Comparison of ENCODE assay signal across 24 cellular contexts in genomic region chr5:14357441-14357840, GRCh38.
DNase-seq lines count a peak whose midpoint lies in the region; TF ChIP-seq lines count a peak whose summit lies in the region.
"Had no signal": no experiment of that assay in that cellular context is flagged by ENCODE, and none has a peak within 500 bp of the region (broad histone marks: within the 10 kb centered on the region; RNA-seq: fewer than 3 reads in every experiment).

No MANE protein-coding gene starts in this region.

- TF ChIP-seq CTCF in glutamatergic neuron (IDR thresholded peaks at IDR 0.05; ENCODE audit: partially characterized antibody, unreplicated experiment) (no peak), nephron progenitor cell (IDR thresholded peaks at IDR 0.05) (no peak)

- H3K4me3 Mint-ChIP-seq in glutamatergic neuron (ENCODE audit: unreplicated experiment) (peak overlapping the region; percentile 38), nephron progenitor cell (no peak overlapping the region)
- H3K4me3 Mint-ChIP-seq: activated CD4-positive, alpha-beta T cell treated with anti-CD3 and anti-CD28 coated beads, Interleukin-2, amount 10 ng/mL, durations not matched to agents 24 days and 14 days; activated naive CD8-positive, alpha-beta T cell treated with anti-CD3 and anti-CD28 coated beads, Interleukin-2, amount 10 ng/mL, durations not matched to agents 7 days and 5 days; activated T-helper 17 cell treated with anti-CD3 and anti-CD28 coated beads, Interleukin-2, amount 50 U/mL, for 72 hours had no signal

- peak overlapping the region in 1 of 11 experiments; percentile 22; a peak in 1 of 22 replicates for H3K27ac ChIP-seq in BLaER1 treated with 17β-estradiol and CSF1 and Interleukin-3, amounts not matched to agents 10 nM and 100 nM
- H3K27ac ChIP-seq: C4-2B, colonic mucosa, epithelial cell of prostate, KMS-11, SJCRH30, testis had no signal

- H3K27ac Mint-ChIP-seq in glutamatergic neuron (ENCODE audit: unreplicated experiment) (peak overlapping the region; percentile 48), nephron progenitor cell (peak overlapping the region; percentile 34)
- H3K27ac Mint-ChIP-seq: activated CD4-positive, alpha-beta T cell treated with anti-CD3 and anti-CD28 coated beads, Interleukin-2, amount 10 ng/mL, durations not matched to agents 24 days and 14 days; activated naive CD8-positive, alpha-beta T cell treated with anti-CD3 and anti-CD28 coated beads, Interleukin-2, amount 10 ng/mL, durations not matched to agents 7 days and 5 days; activated T-helper 17 cell treated with anti-CD3 and anti-CD28 coated beads, Interleukin-2, amount 50 U/mL, for 72 hours had no signal

- peak overlapping the region in 4 of 11 experiments; percentile 2 to 48 (median 6); a peak in 5 of 22 replicates for H3K9ac ChIP-seq in BLaER1 treated with 17β-estradiol and CSF1 and Interleukin-3, amounts not matched to agents 10 nM and 100 nM
- H3K9ac ChIP-seq: KMS-11 had no signal

- H3K27me3 Mint-ChIP-seq in glutamatergic neuron (ENCODE audit: unreplicated experiment) (peaks cover 17% of the 10 kb centered on the region), nephron progenitor cell (ENCODE audit: low read depth, poor library complexity) (peaks cover 5% of the 10 kb centered on the region)
- H3K27me3 Mint-ChIP-seq: activated T-helper 17 cell treated with anti-CD3 and anti-CD28 coated beads, Interleukin-2, amount 50 U/mL, for 72 hours had no signal

- H3K4me1 Mint-ChIP-seq in glutamatergic neuron (ENCODE audit: low read depth, unreplicated experiment) (peaks cover 22% of the 10 kb centered on the region), nephron progenitor cell (peaks cover 26% of the 10 kb centered on the region)
- H3K4me1 Mint-ChIP-seq: activated T-helper 17 cell treated with anti-CD3 and anti-CD28 coated beads, Interleukin-2, amount 50 U/mL, for 72 hours had no signal

- peaks cover 51 to 76% (median 65%) of the 10 kb centered on the region in 11 experiments for H3K36me3 ChIP-seq in BLaER1 treated with 17β-estradiol and CSF1 and Interleukin-3, amounts not matched to agents 10 nM and 100 nM
- H3K36me3 ChIP-seq: colonic mucosa, SJCRH30 had no signal

- H3K36me3 Mint-ChIP-seq in glutamatergic neuron (ENCODE audit: unreplicated experiment) (peaks cover 14% of the 10 kb centered on the region), nephron progenitor cell (ENCODE audit: low read depth) (peaks cover 35% of the 10 kb centered on the region)
- H3K36me3 Mint-ChIP-seq: activated naive CD8-positive, alpha-beta T cell treated with anti-CD3 and anti-CD28 coated beads, Interleukin-2, amount 10 ng/mL, durations not matched to agents 7 days and 5 days had no signal

- peak overlapping the region; percentile 71 to 87 (median 79) for H3K4me2 ChIP-seq in BLaER1 treated with 17β-estradiol and CSF1 and Interleukin-3, amounts not matched to agents 10 nM and 100 nM
- H3K4me2 ChIP-seq: KMS-11 had no signal

- no peaks in the 10 kb centered on the region for H3K27me3 ChIP-seq in BLaER1 treated with 17β-estradiol and CSF1 and Interleukin-3, amounts not matched to agents 10 nM and 100 nM
- H3K27me3 ChIP-seq: colonic mucosa, SJCRH30, testis had no signal

- peak; percentile 35 for DNase-seq in astrocyte of the hippocampus (ENCODE audit: low read depth, low spot score)
- no peak for DNase-seq in glutamatergic neuron
- no peak for DNase-seq in nephron progenitor cell
- DNase-seq in hippocampal formation (lab: John Stamatoyannopoulos, UW), result no peak
- no peak for DNase-seq in epidermal melanocyte (ENCODE audit: insufficient read length, low spot score)
- no peak for DNase-seq in OCI-M2 (lab: John Stamatoyannopoulos, UW; ENCODE audit: unreplicated experiment)
- no peak for DNase-seq in SHP77 treated with DMSO at 0.1 percent for 48 hours (lab: John Stamatoyannopoulos, UW)
- DNase-seq: activated CD4-positive, alpha-beta T cell treated with anti-CD3 and anti-CD28 coated beads, Interleukin-2, amount 10 ng/mL, durations not matched to agents 24 days and 14 days; activated naive CD8-positive, alpha-beta T cell treated with anti-CD3 and anti-CD28 coated beads, Interleukin-2, amount 10 ng/mL, durations not matched to agents 7 days and 5 days; colonic mucosa; foreskin melanocyte; left colon; NCI-H187; NCI-H82; OCI-M1; SJCRH30; stimulated activated CD4-positive, alpha-beta T cell treated with anti-CD3 and anti-CD28 coated beads, Interleukin-15, amount 100 ng/mL, for 24 hours; T-helper 1 cell; testis had no signal

- H3K4me1 ChIP-seq in BLaER1 treated with 17β-estradiol and CSF1 and Interleukin-3, amounts not matched to agents 10 nM and 100 nM, result peaks cover 45 to 76% (median 58%) of the 10 kb centered on the region in 10 experiments
- H3K4me1 ChIP-seq: colonic mucosa, SJCRH30, testis had no signal

- H3K9me3 Mint-ChIP-seq in glutamatergic neuron (ENCODE audit: unreplicated experiment), result peaks cover 9% of the 10 kb centered on the region
- H3K9me3 Mint-ChIP-seq in nephron progenitor cell, result no peaks in the 10 kb centered on the region
- H3K9me3 Mint-ChIP-seq: activated CD4-positive, alpha-beta T cell treated with anti-CD3 and anti-CD28 coated beads, Interleukin-2, amount 10 ng/mL, durations not matched to agents 24 days and 14 days; activated naive CD8-positive, alpha-beta T cell treated with anti-CD3 and anti-CD28 coated beads, Interleukin-2, amount 10 ng/mL, durations not matched to agents 7 days and 5 days; activated T-helper 17 cell treated with anti-CD3 and anti-CD28 coated beads, Interleukin-2, amount 50 U/mL, for 72 hours had no signal

- 0 out of 20 replicates have a peak overlapping the region, but pooled peaks of 1 of the 10 experiments have one; percentile 13 for H3K4me3 ChIP-seq in BLaER1 treated with 17β-estradiol and CSF1 and Interleukin-3, amounts not matched to agents 10 nM and 100 nM
- H3K4me3 ChIP-seq: colonic mucosa, SJCRH30, testis had no signal

- peaks cover 26 to 94% (median 87%) of the 10 kb centered on the region in 11 experiments for H4K20me1 ChIP-seq in BLaER1 treated with 17β-estradiol and CSF1 and Interleukin-3, amounts not matched to agents 10 nM and 100 nM

- no peaks in the 10 kb centered on the region for H3K9me3 ChIP-seq in BLaER1 treated with 17β-estradiol and CSF1 and Interleukin-3, amounts not matched to agents 10 nM and 100 nM (replicated peaks in 1 of 11)
- H3K9me3 ChIP-seq: colonic mucosa, SJCRH30, testis had no signal
